Comparison of ENCODE assay signal across 8 cellular contexts in genomic region chr13:94419304-94419943, GRCh38.
DNase-seq lines count a peak whose midpoint lies in the region; ATAC-seq and TF ChIP-seq lines count a peak whose summit lies in the region.

No MANE protein-coding gene starts in this region.

- H3K9me3 Mint-ChIP-seq in WTC11 = peaks cover 30% of the 10 kb centered on the region

- CTCF ChIA-PET in WTC11 (lab: Charles Lee) = no interaction called here

- no peaks in the 10 kb centered on the region for H3K9me3 ChIP-seq in MG63

- H3K4me3 ChIP-seq in ACC112 (ENCODE audit: low read depth, low read length) = no peak overlapping the region
- H3K4me3 ChIP-seq in MG63 = no peak overlapping the region
- no peak overlapping the region for H3K4me3 ChIP-seq in brain microvascular endothelial cell (ENCODE audit: low read depth, low read length)

- no peak overlapping the region for H3K27ac Mint-ChIP-seq in WTC11

- H3K27ac ChIP-seq in ACC112 (ENCODE audit: low read depth, low read length) (peak overlapping the region; percentile 70), brain microvascular endothelial cell (peak overlapping the region; percentile 31)

- TF ChIP-seq CTCF in brain microvascular endothelial cell (IDR thresholded peaks at IDR 0.05; ENCODE audit: low read depth, low read length, missing control alignments) (no peak), GM13976 (IDR thresholded peaks at IDR 0.05; ENCODE audit: borderline replicate concordance, control extremely low read depth, extremely low read depth, insufficient read depth, missing control alignments) (no peak), WTC11 (IDR thresholded peaks at IDR 0.05) (no peak)

- DNase-seq in MG63 (peak; percentile 27), brain microvascular endothelial cell (peak; percentile 78), GM13976 (ENCODE audit: low spot score) (no peak), activated gamma-delta T cell (lab: John Stamatoyannopoulos, UW) (no peak), WTC11 (ENCODE audit: low spot score) (no peak)

- no peaks in the 10 kb centered on the region for H3K79me2 ChIP-seq in ACC112 (ENCODE audit: control insufficient read depth, insufficient read depth, low read length, unreplicated experiment)

- no peak overlapping the region for H2AFZ ChIP-seq in ACC112 (ENCODE audit: low read length, unreplicated experiment)

- H3K27me3 Mint-ChIP-seq in WTC11 (ENCODE audit: low read depth) = no peaks in the 10 kb centered on the region

- peak; percentile 47 for ATAC-seq in GM21381 (IDR thresholded peaks at IDR 0.05; ENCODE audit: unreplicated experiment)
- no peak for ATAC-seq in WTC11
- ATAC-seq in HG03095 (IDR thresholded peaks at IDR 0.05; ENCODE audit: unreplicated experiment) = no peak

- in situ Hi-C loops in brain microvascular endothelial cell (cut with HindIII; ENCODE audit: low pct_ligation_motif_present, low sequenced_read_pairs) (no loop called here), GM13976 (cut with MboI; ENCODE audit: low sequenced_read_pairs, unreplicated experiment) (no loop called here)

- H3K36me3 Mint-ChIP-seq in WTC11 = peaks cover 20% of the 10 kb centered on the region

- peaks cover 19% of the 10 kb centered on the region for H3K4me1 Mint-ChIP-seq in WTC11

- H3K27me3 ChIP-seq in ACC112 (ENCODE audit: insufficient read depth, low read length) (no peaks in the 10 kb centered on the region), MG63 (no peaks in the 10 kb centered on the region), brain microvascular endothelial cell (replicated peaks) (no peaks in the 10 kb centered on the region)

- peaks cover 18% of the 10 kb centered on the region for H3K4me1 ChIP-seq in ACC112 (ENCODE audit: control insufficient read depth, insufficient read depth, low read length, unreplicated experiment)

- H3K36me3 ChIP-seq in ACC112 (ENCODE audit: insufficient read depth, low read length) (no peaks in the 10 kb centered on the region), MG63 (no peaks in the 10 kb centered on the region), brain microvascular endothelial cell (replicated peaks) (no peaks in the 10 kb centered on the region)

- H3K4me3 Mint-ChIP-seq in WTC11 = no peak overlapping the region

- POLR2A ChIA-PET in WTC11 (lab: Charles Lee) = no interaction called here

TF ChIP-seq in WTC11, 78 proteins besides CTCF, POLR2A, EP300 and RAD21:
- TF ChIP-seq ATF6 (CRISPR knock-in tag; IDR thresholded peaks at IDR 0.05) (no peak), ZNF121 (CRISPR knock-in tag; IDR thresholded peaks at IDR 0.05) (no peak), CREB1 (CRISPR knock-in tag; IDR thresholded peaks at IDR 0.05) (no peak), TEAD1 (CRISPR knock-in tag; IDR thresholded peaks at IDR 0.05) (no peak), ZNF138 (CRISPR knock-in tag; conservative IDR thresholded peaks at IDR 0.05) (no peak), GRHL2 (CRISPR knock-in tag; IDR thresholded peaks at IDR 0.05; ENCODE audit: insufficient replicate concordance, severe bottlenecking) (no peak), SOX15 (CRISPR knock-in tag; IDR thresholded peaks at IDR 0.05) (no peak), NFYB (CRISPR knock-in tag; conservative IDR thresholded peaks at IDR 0.05; ENCODE audit: low read depth) (no peak), ZNF232 (CRISPR knock-in tag; IDR thresholded peaks at IDR 0.05) (no peak), SP1 (CRISPR knock-in tag; conservative IDR thresholded peaks at IDR 0.05) (no peak), MXD4 (CRISPR knock-in tag; IDR thresholded peaks at IDR 0.05; ENCODE audit: borderline replicate concordance) (no peak), ZSCAN18 (CRISPR knock-in tag; IDR thresholded peaks at IDR 0.05) (no peak), JUN (CRISPR knock-in tag; IDR thresholded peaks at IDR 0.05) (no peak), ZNF416 (CRISPR knock-in tag; IDR thresholded peaks at IDR 0.05) (no peak)
- TF ChIP-seq, protein P1, sequence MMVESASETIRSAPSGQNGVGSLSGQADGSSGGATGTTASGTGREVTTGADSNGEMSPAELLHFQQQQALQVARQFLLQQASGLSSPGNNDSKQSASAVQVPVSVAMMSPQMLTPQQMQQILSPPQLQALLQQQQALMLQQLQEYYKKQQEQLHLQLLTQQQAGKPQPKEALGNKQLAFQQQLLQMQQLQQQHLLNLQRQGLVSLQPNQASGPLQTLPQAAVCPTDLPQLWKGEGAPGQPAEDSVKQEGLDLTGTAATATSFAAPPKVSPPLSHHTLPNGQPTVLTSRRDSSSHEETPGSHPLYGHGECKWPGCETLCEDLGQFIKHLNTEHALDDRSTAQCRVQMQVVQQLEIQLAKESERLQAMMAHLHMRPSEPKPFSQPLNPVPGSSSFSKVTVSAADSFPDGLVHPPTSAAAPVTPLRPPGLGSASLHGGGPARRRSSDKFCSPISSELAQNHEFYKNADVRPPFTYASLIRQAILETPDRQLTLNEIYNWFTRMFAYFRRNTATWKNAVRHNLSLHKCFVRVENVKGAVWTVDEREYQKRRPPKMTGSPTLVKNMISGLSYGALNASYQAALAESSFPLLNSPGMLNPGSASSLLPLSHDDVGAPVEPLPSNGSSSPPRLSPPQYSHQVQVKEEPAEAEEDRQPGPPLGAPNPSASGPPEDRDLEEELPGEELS (CRISPR knock-in tag; IDR thresholded peaks at IDR 0.05) = no peak
- TF ChIP-seq, protein P2, sequence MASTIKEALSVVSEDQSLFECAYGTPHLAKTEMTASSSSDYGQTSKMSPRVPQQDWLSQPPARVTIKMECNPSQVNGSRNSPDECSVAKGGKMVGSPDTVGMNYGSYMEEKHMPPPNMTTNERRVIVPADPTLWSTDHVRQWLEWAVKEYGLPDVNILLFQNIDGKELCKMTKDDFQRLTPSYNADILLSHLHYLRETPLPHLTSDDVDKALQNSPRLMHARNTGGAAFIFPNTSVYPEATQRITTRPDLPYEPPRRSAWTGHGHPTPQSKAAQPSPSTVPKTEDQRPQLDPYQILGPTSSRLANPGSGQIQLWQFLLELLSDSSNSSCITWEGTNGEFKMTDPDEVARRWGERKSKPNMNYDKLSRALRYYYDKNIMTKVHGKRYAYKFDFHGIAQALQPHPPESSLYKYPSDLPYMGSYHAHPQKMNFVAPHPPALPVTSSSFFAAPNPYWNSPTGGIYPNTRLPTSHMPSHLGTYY (CRISPR knock-in tag; IDR thresholded peaks at IDR 0.05) = no peak
- TF ChIP-seq, protein P3, sequence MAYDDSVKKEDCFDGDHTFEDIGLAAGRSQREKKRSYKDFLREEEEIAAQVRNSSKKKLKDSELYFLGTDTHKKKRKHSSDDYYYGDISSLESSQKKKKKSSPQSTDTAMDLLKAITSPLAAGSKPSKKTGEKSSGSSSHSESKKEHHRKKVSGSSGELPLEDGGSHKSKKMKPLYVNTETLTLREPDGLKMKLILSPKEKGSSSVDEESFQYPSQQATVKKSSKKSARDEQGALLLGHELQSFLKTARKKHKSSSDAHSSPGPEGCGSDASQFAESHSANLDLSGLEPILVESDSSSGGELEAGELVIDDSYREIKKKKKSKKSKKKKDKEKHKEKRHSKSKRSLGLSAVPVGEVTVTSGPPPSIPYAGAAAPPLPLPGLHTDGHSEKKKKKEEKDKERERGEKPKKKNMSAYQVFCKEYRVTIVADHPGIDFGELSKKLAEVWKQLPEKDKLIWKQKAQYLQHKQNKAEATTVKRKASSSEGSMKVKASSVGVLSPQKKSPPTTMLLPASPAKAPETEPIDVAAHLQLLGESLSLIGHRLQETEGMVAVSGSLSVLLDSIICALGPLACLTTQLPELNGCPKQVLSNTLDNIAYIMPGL (CRISPR knock-in tag; IDR thresholded peaks at IDR 0.05) = no peak

Comparison
In these comparisons a context has a peak if more than half of its experiments do, and no peak if none do; other contexts are left out.
1. DNase-seq: peak in MG63 (single experiment) and brain microvascular endothelial cell (single experiment); none in GM13976 (single experiment), activated gamma-delta T cell (single experiment) and WTC11 (single experiment).